Comparison of ENCODE assay signal across 13 cellular contexts in genomic region chr9:36731068-36731467, GRCh38.
DNase-seq lines count a peak whose midpoint lies in the region; ATAC-seq and TF ChIP-seq lines count a peak whose summit lies in the region.
"Had no signal": no experiment of that assay in that cellular context is flagged by ENCODE, and none has a peak within 500 bp of the region (broad histone marks: within the 10 kb centered on the region; RNA-seq: fewer than 3 reads in every experiment).

No MANE protein-coding gene starts in this region.

- H3K4me1 ChIP-seq in BLaER1 (peaks cover 14% of the 10 kb centered on the region), GM23338 (ENCODE audit: insufficient read depth) (no peaks in the 10 kb centered on the region; the same call in 1 of the 2 replicates), OCI-LY7 (ENCODE audit: insufficient read depth, low read length, poor library complexity, severe bottlenecking) (peaks cover 16% of the 10 kb centered on the region)

- H4K20me1 ChIP-seq in BLaER1 (no peaks in the 10 kb centered on the region), GM23338 (replicated peaks; ENCODE audit: insufficient read depth) (no peaks in the 10 kb centered on the region), OCI-LY7 (ENCODE audit: insufficient read depth, low read length) (no peaks in the 10 kb centered on the region)

- H3F3A ChIP-seq in GM23338 (replicated peaks; ENCODE audit: low read depth), result no peaks in the 10 kb centered on the region

- no peaks in the 10 kb centered on the region for H3K9me3 Mint-ChIP-seq in GM23338
- H3K9me3 Mint-ChIP-seq in naive B cell, result no peaks in the 10 kb centered on the region
- H3K9me3 Mint-ChIP-seq: T-helper 1 cell treated with Interleukin-12 subunit alpha and Interleukin-12 subunit beta and Interleukin-4 antibody, amounts not matched to agents 30 μg/mL and 1 μg/mL, for 36 hours had no signal

- H3K9me2 ChIP-seq in GM23338 (ENCODE audit: insufficient read depth), result no peaks in the 10 kb centered on the region
- H3K9me2 ChIP-seq in OCI-LY7 (ENCODE audit: insufficient read depth, low read length), result no peaks in the 10 kb centered on the region

- POLR2A ChIA-PET in OCI-LY7 (lab: Charles Lee), result interaction anchor here (0.6 to 1.3 kb wide), 3 partner anchors 9 to 120 kb away, joined by 3 to 4 read pairs (median 4); no protein-coding TSS in a partner anchor

- peaks cover 4% of the 10 kb centered on the region for H3K27me3 Mint-ChIP-seq in GM23338 (ENCODE audit: insufficient read depth, low read depth, poor library complexity)
- H3K27me3 Mint-ChIP-seq in naive B cell, result peaks cover 0 to 2% (median 0%) of the 10 kb centered on the region in 3 donors

- H2AFZ ChIP-seq in GM23338 (peak overlapping the region; percentile 76), OCI-LY7 (ENCODE audit: low read length) (peak overlapping the region; percentile 62; the same call in 1 of the 2 replicates)

- H3K36me3 Mint-ChIP-seq in GM23338 (ENCODE audit: low read depth) (no peaks in the 10 kb centered on the region), naive B cell (no peaks in the 10 kb centered on the region)

- ATAC-seq in GM23338 (no peak; the same call in 2 of the 3 replicates), naive B cell (ENCODE audit: low read depth in 2 of 2) (peak; percentile 25 to 27), HG02938 (IDR thresholded peaks at IDR 0.05; ENCODE audit: unreplicated experiment) (no peak), GM21723 (IDR thresholded peaks at IDR 0.05; ENCODE audit: unreplicated experiment) (no peak)
- ATAC-seq: Panc1, Right ventricle myocardium inferior, SK-N-SH treated with all-trans-retinoic acid at 6 μM for 48 hours had no signal

- TF ChIP-seq CTCF in GM23338 (conservative IDR thresholded peaks at IDR 0.05; ENCODE audit: low read depth in 2 of 2), result no peak
- TF ChIP-seq CTCF in OCI-LY7 (conservative IDR thresholded peaks at IDR 0.05; ENCODE audit: low read length), result no peak

- H3K4me1 Mint-ChIP-seq in GM23338 (peaks cover 10% of the 10 kb centered on the region), naive B cell (peaks cover 8 to 19% (median 11%) of the 10 kb centered on the region in 3 donors)

- H3K27ac Mint-ChIP-seq in GM23338 (no peak overlapping the region), naive B cell (peak overlapping the region in 5 of 6 donors; percentile 11 to 95 (median 67))
- H3K27ac Mint-ChIP-seq: T-helper 1 cell treated with Interleukin-12 subunit alpha and Interleukin-12 subunit beta and Interleukin-4 antibody, amounts not matched to agents 30 μg/mL and 1 μg/mL, for 36 hours had no signal

- H3K27me3 ChIP-seq in BLaER1, result no peaks in the 10 kb centered on the region
- no peaks in the 10 kb centered on the region for H3K27me3 ChIP-seq in GM23338 (ENCODE audit: insufficient read depth)

- intact Hi-C loops in OCI-LY7 (cut with micrococcal nuclease; ENCODE audit: unreplicated experiment), result no loop called here

- CTCF ChIA-PET in OCI-LY7 (lab: Charles Lee; ENCODE audit: unreplicated experiment), result no interaction called here

- no TSS peak for BruUV-seq in OCI-LY7 (replicated peaks; lab: Mats Ljungman, UMichigan)

- no peak overlapping the region for H3K27ac ChIP-seq in BLaER1
- no peak overlapping the region for H3K27ac ChIP-seq in GM23338 (ENCODE audit: low read depth)
- peak overlapping the region; percentile 51 for H3K27ac ChIP-seq in OCI-LY7 (ENCODE audit: low read depth, low read length, poor library complexity, severe bottlenecking)

- H3K79me2 ChIP-seq in GM23338 (replicated peaks; ENCODE audit: insufficient read depth) (no peaks in the 10 kb centered on the region), OCI-LY7 (ENCODE audit: insufficient read depth, low read depth, low read length) (no peaks in the 10 kb centered on the region)

- DNase-seq in GM23338 (ENCODE audit: low spot score) (no peak), OCI-LY7 (ENCODE audit: low spot score) (no peak), naive B cell (no peak)
- DNase-seq in activated naive CD4-positive, alpha-beta T cell treated with Interleukin-2 at 50 U/mL for 16 hours, result no peak
- DNase-seq: COR-L47, DMS153 had no signal

- H3K4me2 ChIP-seq in BLaER1 (peak overlapping the region; percentile 54), GM23338 (no peak overlapping the region), OCI-LY7 (ENCODE audit: low read length) (peak overlapping the region; percentile 54)

- H3K9me3 ChIP-seq in BLaER1, result no peaks in the 10 kb centered on the region
- H3K9me3 ChIP-seq in OCI-LY7 (ENCODE audit: low read length), result no peaks in the 10 kb centered on the region

- H3K4me3 ChIP-seq in BLaER1 (no peak overlapping the region), GM23338 (no peak overlapping the region), OCI-LY7 (ENCODE audit: low read depth, low read length, poor library complexity, severe bottlenecking) (no peak overlapping the region)

- H3K36me3 ChIP-seq in BLaER1 (no peaks in the 10 kb centered on the region), GM23338 (ENCODE audit: insufficient read depth) (no peaks in the 10 kb centered on the region), OCI-LY7 (ENCODE audit: insufficient read depth, low read length) (no peaks in the 10 kb centered on the region)

- H3K4me3 Mint-ChIP-seq in GM23338 (no peak overlapping the region), naive B cell (peak overlapping the region in 1 of 8 donors; percentile 62)
- H3K4me3 Mint-ChIP-seq: T-helper 1 cell treated with Interleukin-12 subunit alpha and Interleukin-12 subunit beta and Interleukin-4 antibody, amounts not matched to agents 30 μg/mL and 1 μg/mL, for 36 hours had no signal

- no peak overlapping the region for H3K9ac ChIP-seq in BLaER1

TF ChIP-seq in GM23338, 12 proteins besides CTCF, POLR2A, EP300 and RAD21 (continues in another document):
- TF ChIP-seq REST (IDR thresholded peaks at IDR 0.05; ENCODE audit: unreplicated experiment), result no peak
- no peak for TF ChIP-seq ETS1 (IDR thresholded peaks at IDR 0.05)

Comparison
In these comparisons a context has a peak if more than half of its experiments do, and no peak if none do; other contexts are left out.
1. ATAC-seq: peak in naive B cell (2 of 2); none in GM23338 (single experiment), HG02938 (single experiment) and GM21723 (single experiment).